ENCODE assay signal across 1 cellular context in genomic region chr12:46557539-46558373, GRCh38.
TF ChIP-seq lines count a peak whose summit lies in the region.

No MANE protein-coding gene starts in this region.

TF ChIP-seq in K562, 482 proteins besides CTCF, POLR2A, EP300 and RAD21 (continued from another document and continues in another):
- TF ChIP-seq ZHX1 (conservative IDR thresholded peaks at IDR 0.05; ENCODE audit: low read length) = no peak
- no peak for TF ChIP-seq E2F1 (CRISPR knock-in tag; IDR thresholded peaks at IDR 0.05)
- TF ChIP-seq PCBP1 (IDR thresholded peaks at IDR 0.05; ENCODE audit: low read depth, low read length, poor library complexity, severe bottlenecking) = no peak
- TF ChIP-seq ZNF668 (CRISPR knock-in tag; IDR thresholded peaks at IDR 0.05) = peak; percentile 44; the same call in 1 of the 2 replicates
- TF ChIP-seq HOMEZ (CRISPR knock-in tag; IDR thresholded peaks at IDR 0.05) = no peak
- TF ChIP-seq CBFA2T3 (IDR thresholded peaks at IDR 0.05) = no peak
- no peak for TF ChIP-seq EGR1 (conservative IDR thresholded peaks at IDR 0.05)
- no peak for TF ChIP-seq CCAR2 (IDR thresholded peaks at IDR 0.05; ENCODE audit: low read depth, low read length)
- no peak for TF ChIP-seq PBX2 (CRISPR knock-in tag; IDR thresholded peaks at IDR 0.05; ENCODE audit: low read depth)
- 0 out of 2 replicates have a peak, but pooled peaks have one; percentile 24 for TF ChIP-seq PBX2 (tag; conservative IDR thresholded peaks at IDR 0.05; ENCODE audit: low read depth)
- no peak; a peak in 1 of 4 replicates for TF ChIP-seq HDAC1 (IDR thresholded peaks at IDR 0.05)
- no peak for TF ChIP-seq CLOCK (CRISPR knock-in tag; IDR thresholded peaks at IDR 0.05; ENCODE audit: borderline replicate concordance)
- no peak for TF ChIP-seq SREBF2 (CRISPR knock-in tag; IDR thresholded peaks at IDR 0.05)
- no peak for TF ChIP-seq HDAC8 (tag; IDR thresholded peaks at IDR 0.05)
- TF ChIP-seq HNRNPL (IDR thresholded peaks at IDR 0.05; ENCODE audit: low read depth, low read length) = no peak
- no peak for TF ChIP-seq SNIP1 (IDR thresholded peaks at IDR 0.05; ENCODE audit: low read depth)
- no peak for TF ChIP-seq FOXJ3 (CRISPR knock-in tag; IDR thresholded peaks at IDR 0.05)
- no peak for TF ChIP-seq SAP30 (IDR thresholded peaks at IDR 0.05; ENCODE audit: borderline replicate concordance, insufficient read depth, low read depth, low read length, poor library complexity, severe bottlenecking)
- peak; percentile 70 for TF ChIP-seq ZNF79 (CRISPR knock-in tag; IDR thresholded peaks at IDR 0.05; ENCODE audit: low read depth)
- peak; percentile 64 for TF ChIP-seq ZNF239 (CRISPR knock-in tag; IDR thresholded peaks at IDR 0.05)
- no peak for TF ChIP-seq LCOR (CRISPR knock-in tag; IDR thresholded peaks at IDR 0.05)
- TF ChIP-seq PHB (CRISPR knock-in tag; IDR thresholded peaks at IDR 0.05) = no peak
- TF ChIP-seq ARID4B (CRISPR knock-in tag; IDR thresholded peaks at IDR 0.05) = no peak
- TF ChIP-seq PHF21A (IDR thresholded peaks at IDR 0.05; ENCODE audit: borderline replicate concordance, low read depth) = no peak
- TF ChIP-seq ZNF583 (CRISPR knock-in tag; IDR thresholded peaks at IDR 0.05) = peak; percentile 83
- TF ChIP-seq MGA (IDR thresholded peaks at IDR 0.05) = peak; percentile 68; the same call in 1 of the 2 replicates
- no peak for TF ChIP-seq NFE2L1 (tag; IDR thresholded peaks at IDR 0.05; ENCODE audit: borderline replicate concordance, low read depth)
